In the genomic region with DNA sequence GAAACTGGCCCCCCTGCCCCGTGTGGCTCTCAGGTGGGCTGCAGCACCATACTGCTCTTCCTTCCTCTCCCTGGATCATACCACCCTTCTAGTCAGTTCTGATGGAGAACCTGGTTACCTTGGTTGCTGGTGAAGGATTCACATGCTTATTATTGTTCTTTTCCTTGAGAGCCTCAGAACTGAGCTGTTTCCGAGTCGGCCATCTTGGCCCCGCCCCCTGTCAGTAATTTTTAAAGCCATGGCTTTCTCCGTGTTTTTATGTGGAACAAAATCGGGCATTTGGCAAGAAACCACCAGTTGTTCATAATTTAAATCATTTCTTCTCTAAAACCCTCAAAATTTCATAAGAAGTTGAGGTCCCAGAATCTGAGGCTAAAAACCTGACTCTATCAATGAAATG, we compare ENCODE assay signal across 21 cellular contexts.
"Had no signal": no experiment of that assay in that cellular context is flagged by ENCODE, and none has a peak within 500 bp of the region (broad histone marks: within the 10 kb centered on the region; RNA-seq: fewer than 3 reads in every experiment).

No MANE protein-coding gene starts in this region.

- H3K9me3 ChIP-seq: heart right ventricle, mucosa of descending colon, ovary, tibial nerve, upper lobe of right lung, vagina had no signal

- DNase-seq: cortex of kidney; dorsolateral prefrontal cortex; effector CD8-positive, alpha-beta T cell; heart right ventricle; islet precursor cell; mammary epithelial cell; mucosa of descending colon; naive thymus-derived CD8-positive, alpha-beta T cell; ovary; right cardiac atrium; stimulated activated CD4-positive, alpha-beta T cell treated with anti-CD3 and anti-CD28 coated beads, Interleukin-4, amount 100 ng/mL, for 1 hour; stimulated activated CD8-positive, alpha-beta memory T cell treated with anti-CD3 and anti-CD28 coated beads, Interleukin-4, amount 100 ng/mL, for 48 hours; upper lobe of right lung had no signal

- FAIRE-seq: endometrium, frontal cortex had no signal

- H3K4me1 ChIP-seq: heart right ventricle, tibial nerve, upper lobe of right lung, vagina had no signal

- H3K27ac ChIP-seq: dorsolateral prefrontal cortex, heart right ventricle, ovary, tibial nerve, upper lobe of right lung, vagina had no signal

- H3K36me3 ChIP-seq: heart right ventricle, ovary, tibial nerve, upper lobe of right lung, vagina had no signal

- H3K4me3 ChIP-seq: dorsolateral prefrontal cortex, heart right ventricle, mucosa of descending colon, ovary, smooth muscle cell, tibial nerve, upper lobe of right lung, vagina had no signal

- H3K27me3 ChIP-seq: dorsolateral prefrontal cortex, ovary, tibial nerve, upper lobe of right lung, vagina had no signal

- H3K4me2 ChIP-seq: smooth muscle cell had no signal

- ATAC-seq: esophagus mucosa; heart right ventricle; left lobe of liver; mucosa of descending colon; naive thymus-derived CD8-positive, alpha-beta T cell; right cardiac atrium; stimulated activated effector memory CD8-positive, alpha-beta T cell treated with anti-CD3 and anti-CD28 coated beads, Interleukin-12 subunit alpha, Interleukin-12 subunit beta, amount 100 ng/mL, for 72 hours; upper lobe of right lung had no signal
